1 cellular context compared by ENCODE assay signal in the genomic region with DNA sequence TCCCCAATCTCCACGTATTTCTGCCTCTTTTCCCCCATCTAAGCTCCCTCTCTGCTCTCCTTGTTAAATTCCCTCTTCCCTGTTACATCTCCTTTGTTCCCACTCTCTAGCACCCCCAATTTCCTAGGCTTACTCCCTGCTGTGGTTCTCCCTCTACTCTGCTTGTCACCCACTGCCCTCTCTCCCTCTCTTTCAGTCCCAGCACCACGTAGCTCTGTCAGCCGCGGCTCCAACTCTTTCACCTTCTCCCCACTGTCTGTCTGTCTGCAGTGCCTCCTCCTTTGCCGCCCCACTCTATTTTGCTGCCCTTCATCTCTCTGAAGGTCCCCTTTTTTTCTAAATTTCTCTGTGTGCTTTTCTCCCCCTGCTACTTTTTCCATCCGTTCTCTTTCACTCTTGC.
TF ChIP-seq lines count a peak whose summit lies in the region.

No MANE protein-coding gene starts in this region.

TF ChIP-seq in GM23338, 12 proteins besides CTCF, POLR2A, EP300 and RAD21 (continued from another document):
- TF ChIP-seq, protein P1, sequence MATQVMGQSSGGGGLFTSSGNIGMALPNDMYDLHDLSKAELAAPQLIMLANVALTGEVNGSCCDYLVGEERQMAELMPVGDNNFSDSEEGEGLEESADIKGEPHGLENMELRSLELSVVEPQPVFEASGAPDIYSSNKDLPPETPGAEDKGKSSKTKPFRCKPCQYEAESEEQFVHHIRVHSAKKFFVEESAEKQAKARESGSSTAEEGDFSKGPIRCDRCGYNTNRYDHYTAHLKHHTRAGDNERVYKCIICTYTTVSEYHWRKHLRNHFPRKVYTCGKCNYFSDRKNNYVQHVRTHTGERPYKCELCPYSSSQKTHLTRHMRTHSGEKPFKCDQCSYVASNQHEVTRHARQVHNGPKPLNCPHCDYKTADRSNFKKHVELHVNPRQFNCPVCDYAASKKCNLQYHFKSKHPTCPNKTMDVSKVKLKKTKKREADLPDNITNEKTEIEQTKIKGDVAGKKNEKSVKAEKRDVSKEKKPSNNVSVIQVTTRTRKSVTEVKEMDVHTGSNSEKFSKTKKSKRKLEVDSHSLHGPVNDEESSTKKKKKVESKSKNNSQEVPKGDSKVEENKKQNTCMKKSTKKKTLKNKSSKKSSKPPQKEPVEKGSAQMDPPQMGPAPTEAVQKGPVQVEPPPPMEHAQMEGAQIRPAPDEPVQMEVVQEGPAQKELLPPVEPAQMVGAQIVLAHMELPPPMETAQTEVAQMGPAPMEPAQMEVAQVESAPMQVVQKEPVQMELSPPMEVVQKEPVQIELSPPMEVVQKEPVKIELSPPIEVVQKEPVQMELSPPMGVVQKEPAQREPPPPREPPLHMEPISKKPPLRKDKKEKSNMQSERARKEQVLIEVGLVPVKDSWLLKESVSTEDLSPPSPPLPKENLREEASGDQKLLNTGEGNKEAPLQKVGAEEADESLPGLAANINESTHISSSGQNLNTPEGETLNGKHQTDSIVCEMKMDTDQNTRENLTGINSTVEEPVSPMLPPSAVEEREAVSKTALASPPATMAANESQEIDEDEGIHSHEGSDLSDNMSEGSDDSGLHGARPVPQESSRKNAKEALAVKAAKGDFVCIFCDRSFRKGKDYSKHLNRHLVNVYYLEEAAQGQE (IDR thresholded peaks at IDR 0.05; ENCODE audit: unreplicated experiment), result no peak
- TF ChIP-seq NANOG (IDR thresholded peaks at IDR 0.05; ENCODE audit: borderline replicate concordance), result no peak
- no peak for TF ChIP-seq EZH2phosphoT487 (IDR thresholded peaks at IDR 0.05; ENCODE audit: unreplicated experiment)
- TF ChIP-seq ZNF331 (CRISPR knock-in tag; IDR thresholded peaks at IDR 0.05; ENCODE audit: low read depth), result no peak
- TF ChIP-seq STAT1 (IDR thresholded peaks at IDR 0.05; ENCODE audit: unreplicated experiment), result no peak
- TF ChIP-seq JUNB (IDR thresholded peaks at IDR 0.05; ENCODE audit: unreplicated experiment), result no peak
- TF ChIP-seq, protein P2, sequence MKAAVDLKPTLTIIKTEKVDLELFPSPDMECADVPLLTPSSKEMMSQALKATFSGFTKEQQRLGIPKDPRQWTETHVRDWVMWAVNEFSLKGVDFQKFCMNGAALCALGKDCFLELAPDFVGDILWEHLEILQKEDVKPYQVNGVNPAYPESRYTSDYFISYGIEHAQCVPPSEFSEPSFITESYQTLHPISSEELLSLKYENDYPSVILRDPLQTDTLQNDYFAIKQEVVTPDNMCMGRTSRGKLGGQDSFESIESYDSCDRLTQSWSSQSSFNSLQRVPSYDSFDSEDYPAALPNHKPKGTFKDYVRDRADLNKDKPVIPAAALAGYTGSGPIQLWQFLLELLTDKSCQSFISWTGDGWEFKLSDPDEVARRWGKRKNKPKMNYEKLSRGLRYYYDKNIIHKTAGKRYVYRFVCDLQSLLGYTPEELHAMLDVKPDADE (IDR thresholded peaks at IDR 0.05), result no peak
